In genomic region chr14:61516957-61517356, GRCh38 we compare ENCODE assay signal across 11 cellular contexts.
DNase-seq lines count a peak whose midpoint lies in the region; ATAC-seq and TF ChIP-seq lines count a peak whose summit lies in the region.
"Had no signal": no experiment of that assay in that cellular context is flagged by ENCODE, and none has a peak within 500 bp of the region (broad histone marks: within the 10 kb centered on the region; RNA-seq: fewer than 3 reads in every experiment).

No MANE protein-coding gene starts in this region.

- H3K27me3 ChIP-seq in GM23338 (ENCODE audit: insufficient read depth) (no peaks in the 10 kb centered on the region), colonic mucosa (no peaks in the 10 kb centered on the region)

- no peaks in the 10 kb centered on the region for H3K79me2 ChIP-seq in GM23338 (replicated peaks; ENCODE audit: insufficient read depth)

- H3K4me1 ChIP-seq in GM23338 (ENCODE audit: insufficient read depth) (no peaks in the 10 kb centered on the region; the same call in 1 of the 2 replicates), colonic mucosa (peaks cover 6% of the 10 kb centered on the region)

- no peak overlapping the region for H3K4me2 ChIP-seq in GM23338

- peak overlapping the region; percentile 69; the same call in 1 of the 2 replicates for H2AFZ ChIP-seq in GM23338

- TF ChIP-seq CTCF in AG09309 (IDR thresholded peaks at IDR 0.05; ENCODE audit: control insufficient read depth, insufficient read depth, low read depth, low read length, missing control alignments) (no peak), GM23338 (conservative IDR thresholded peaks at IDR 0.05; ENCODE audit: low read depth in 2 of 2) (no peak), colonic mucosa (IDR thresholded peaks at IDR 0.05) (no peak), natural killer cell (IDR thresholded peaks at IDR 0.05) (no peak)

- H3K4me3 ChIP-seq in AG09309 (ENCODE audit: control insufficient read depth, low read depth, low read length) (no peak overlapping the region), GM23338 (no peak overlapping the region), colonic mucosa (no peak overlapping the region)

- H3K9me2 ChIP-seq in GM23338 (ENCODE audit: insufficient read depth) = no peaks in the 10 kb centered on the region

- no peaks in the 10 kb centered on the region for H3K9me3 Mint-ChIP-seq in GM23338
- H3K9me3 Mint-ChIP-seq in natural killer cell = no peaks in the 10 kb centered on the region

- H3K36me3 Mint-ChIP-seq in GM23338 (ENCODE audit: low read depth) (no peaks in the 10 kb centered on the region), natural killer cell (peaks cover 11% of the 10 kb centered on the region)

- H3K27ac Mint-ChIP-seq in GM23338 (no peak overlapping the region), natural killer cell (peak overlapping the region in 1 of 2 donors; percentile 70)

- peak overlapping the region in 1 of 2 donors; percentile 9 for H3K9ac ChIP-seq in colonic mucosa (ENCODE audit: low read depth in 2 of 2, low read length in 2 of 2)

- peak; percentile 57 for DNase-seq in AG09309 (ENCODE audit: low read depth)
- no peak for DNase-seq in GM23338 (ENCODE audit: low spot score)
- no peak for DNase-seq in colonic mucosa
- no peak for DNase-seq in natural killer cell
- DNase-seq in CD1c-positive myeloid dendritic cell (ENCODE audit: extremely low spot score) = no peak
- DNase-seq: activated CD8-positive, alpha-beta memory T cell treated with anti-CD3 and anti-CD28 coated beads, Interleukin-2, amount 50 U/mL, for 48 hours; Caco-2; T-helper 2 cell had no signal

- H3K36me3 ChIP-seq in GM23338 (ENCODE audit: insufficient read depth) (no peaks in the 10 kb centered on the region), colonic mucosa (no peaks in the 10 kb centered on the region)

- no peaks in the 10 kb centered on the region for H3F3A ChIP-seq in GM23338 (replicated peaks; ENCODE audit: low read depth)

- H3K4me1 Mint-ChIP-seq in GM23338 (no peaks in the 10 kb centered on the region), natural killer cell (peaks cover 87% of the 10 kb centered on the region in 2 donors)

- no peaks in the 10 kb centered on the region for H4K20me1 ChIP-seq in GM23338 (replicated peaks; ENCODE audit: insufficient read depth)

- H3K27me3 Mint-ChIP-seq in GM23338 (ENCODE audit: insufficient read depth, low read depth, poor library complexity) = peaks cover 2% of the 10 kb centered on the region
- H3K27me3 Mint-ChIP-seq in natural killer cell (ENCODE audit: low read depth in 2 of 2) = no peaks in the 10 kb centered on the region

- H3K4me3 Mint-ChIP-seq in GM23338 = no peak overlapping the region
- peak overlapping the region; percentile 40 for H3K4me3 Mint-ChIP-seq in natural killer cell

- no peaks in the 10 kb centered on the region for H3K9me3 ChIP-seq in colonic mucosa
- H3K9me3 ChIP-seq: Caco-2 had no signal

- intact Hi-C loops in colonic mucosa (cut with DNase I) = no loop called here
- intact Hi-C loops in natural killer cell (cut with micrococcal nuclease) = loop anchor here (5.0 kb wide), 1 partner anchor 195 kb away; the partner anchor contains the start of gene PRKCH

- no peak overlapping the region for H3K27ac ChIP-seq in GM23338 (ENCODE audit: low read depth)
- peak overlapping the region; percentile 8 for H3K27ac ChIP-seq in colonic mucosa

- ATAC-seq in GM23338 (no peak), natural killer cell (no peak), HG03039 (IDR thresholded peaks at IDR 0.05; ENCODE audit: unreplicated experiment) (no peak), HG03095 (IDR thresholded peaks at IDR 0.05; ENCODE audit: unreplicated experiment) (no peak), HG02763 (IDR thresholded peaks at IDR 0.05; ENCODE audit: unreplicated experiment) (no peak)

TF ChIP-seq in GM23338, 12 proteins besides CTCF, POLR2A, EP300 and RAD21 (continues in another document):
- TF ChIP-seq CREB1 (CRISPR knock-in tag; IDR thresholded peaks at IDR 0.05; ENCODE audit: low read depth) (no peak), REST (IDR thresholded peaks at IDR 0.05; ENCODE audit: unreplicated experiment) (no peak), ZNF462 (CRISPR knock-in tag; IDR thresholded peaks at IDR 0.05) (no peak), ZNF114 (CRISPR knock-in tag; IDR thresholded peaks at IDR 0.05) (no peak), NANOG (IDR thresholded peaks at IDR 0.05; ENCODE audit: borderline replicate concordance) (no peak), EZH2 (IDR thresholded peaks at IDR 0.05; ENCODE audit: low read depth, unreplicated experiment) (no peak), POLR2AphosphoS5 (IDR thresholded peaks at IDR 0.05; ENCODE audit: low read depth) (no peak)
